In genomic region chr5:77852514-77853352, GRCh38 we compare ENCODE assay signal across 8 cellular contexts.
A peak's percentile ranks its signal among the peaks of the same experiment; 100 is the strongest.
DNase-seq lines count a peak whose midpoint lies in the region; ATAC-seq, FAIRE-seq and TF ChIP-seq lines count a peak whose summit lies in the region.

No MANE protein-coding gene starts in this region.

- no peak for TF ChIP-seq EP300 in A549 (IDR thresholded peaks at IDR 0.05)

- H3K36me3 ChIP-seq in skeletal muscle satellite cell (ENCODE audit: insufficient read depth, low read length) = no peaks in the 10 kb centered on the region

- POLR2A ChIA-PET in A549 (lab: Yijun Ruan, JAX) = no interaction called here

- H3K4me3 ChIP-seq in A549 (peak overlapping the region; percentile 37), cardiac fibroblast (replicated peaks in 1 of 2; ENCODE audit: low read depth in 2 of 2, low read length in 2 of 2) (peak overlapping the region; percentile 50 to 53), skeletal muscle satellite cell (ENCODE audit: low read length) (peak overlapping the region; percentile 75)

- TF ChIP-seq CTCF in A549 (IDR thresholded peaks at IDR 0.05) = no peak
- no peak for TF ChIP-seq CTCF in cardiac fibroblast (IDR thresholded peaks at IDR 0.05; ENCODE audit: low read depth, low read length)

- H3K4me1 ChIP-seq in A549 = no peaks in the 10 kb centered on the region
- H3K4me1 ChIP-seq in skeletal muscle satellite cell (ENCODE audit: control insufficient read depth, insufficient read depth, low read length) = peaks cover 11% of the 10 kb centered on the region

- peaks cover 10% of the 10 kb centered on the region for H3K27me3 ChIP-seq in skeletal muscle satellite cell (ENCODE audit: control insufficient read depth, insufficient read depth, low read length)

- DNase-seq in A549 (ENCODE audit: low read depth in 1 of 2, low spot score in 1 of 2) (peak; percentile 53 to 65), RPMI7951 (ENCODE audit: low read depth) (peak; percentile 67), cardiac fibroblast (ENCODE audit: low read depth in 2 of 2) (peak; percentile 60 to 67), iris pigment epithelial cell (ENCODE audit: low read depth) (peak; percentile 88)

- TF ChIP-seq RAD21 in A549 (conservative IDR thresholded peaks at IDR 0.05 in 1 of 2, IDR thresholded peaks at IDR 0.05 in 1 of 2) = peak in 1 of 2 experiments; percentile 20; a peak in 1 of 5 replicates

- TF ChIP-seq POLR2A in A549 (IDR thresholded peaks at IDR 0.05; ENCODE audit: low read length) = peak; percentile 29; the same call in 1 of the 2 replicates

- CTCF ChIA-PET in A549 (lab: Yijun Ruan, JAX) = interaction anchor here (0.8 to 1.0 kb wide), 3 partner anchors 9 to 16 kb away, joined by 3 read pairs; no protein-coding TSS in a partner anchor

- H3K9ac ChIP-seq in skeletal muscle satellite cell (ENCODE audit: low read depth, low read length) = peak overlapping the region; percentile 75

- H3K4me2 ChIP-seq in A549 (peak overlapping the region; percentile 72), skeletal muscle satellite cell (ENCODE audit: low read length) (peak overlapping the region; percentile 84)

- peak overlapping the region; percentile 25 to 85 for H3K27ac ChIP-seq in A549

- H3K9me3 ChIP-seq in A549 (no peaks in the 10 kb centered on the region), skeletal muscle satellite cell (replicated peaks; ENCODE audit: low read length) (no peaks in the 10 kb centered on the region)

- FAIRE-seq in A549 (lab: Jason Lieb, UNC) = no peak

- ATAC-seq in A549 (peak; percentile 73 to 90; a peak in 5 of 6 replicates), GM18502 (IDR thresholded peaks at IDR 0.05; ENCODE audit: poor library complexity, unreplicated experiment) (peak; percentile 68), HG03066 (IDR thresholded peaks at IDR 0.05; ENCODE audit: low read depth, unreplicated experiment) (peak; percentile 67), HG02970 (IDR thresholded peaks at IDR 0.05; ENCODE audit: low FRiP score, unreplicated experiment) (no peak)

- WGBS in A549 (ENCODE audit: missing lambda C conversion rate) = 4% methylated on average over 16 of the region's 28 CpGs

TF ChIP-seq in A549, 52 proteins besides CTCF, POLR2A, EP300 and RAD21:
- TF ChIP-seq SMC3 (IDR thresholded peaks at IDR 0.05) (no peak), RFX5 (IDR thresholded peaks at IDR 0.05) (no peak), CEBPB (IDR thresholded peaks at IDR 0.05) (no peak)
- TF ChIP-seq, protein P1, sequence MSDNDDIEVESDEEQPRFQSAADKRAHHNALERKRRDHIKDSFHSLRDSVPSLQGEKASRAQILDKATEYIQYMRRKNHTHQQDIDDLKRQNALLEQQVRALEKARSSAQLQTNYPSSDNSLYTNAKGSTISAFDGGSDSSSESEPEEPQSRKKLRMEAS (IDR thresholded peaks at IDR 0.05) = peak; percentile 35; the same call in 1 of the 2 replicates
